34 cellular contexts compared by ENCODE assay signal in the genomic region with DNA sequence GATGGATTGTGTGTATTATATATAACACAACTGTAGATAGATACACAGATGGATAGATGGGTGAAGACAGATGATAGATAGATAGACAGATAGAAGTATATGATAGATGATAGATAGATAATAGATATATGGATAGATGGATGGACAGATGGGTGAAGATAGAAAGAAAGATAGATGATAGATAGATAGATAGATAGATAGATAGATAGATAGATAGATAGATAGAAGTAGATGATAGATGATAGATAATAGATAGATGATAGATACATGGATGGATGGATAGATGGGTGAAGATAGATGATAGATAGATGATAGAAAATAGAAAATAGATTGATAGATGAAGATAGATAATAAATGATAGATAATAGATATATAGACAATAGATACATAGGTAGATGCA.
DNase-seq lines count a peak whose midpoint lies in the region; ATAC-seq, FAIRE-seq and TF ChIP-seq lines count a peak whose summit lies in the region.
"Had no signal": no experiment of that assay in that cellular context is flagged by ENCODE, and none has a peak within 500 bp of the region (broad histone marks: within the 10 kb centered on the region; RNA-seq: fewer than 3 reads in every experiment).

No MANE protein-coding gene starts in this region.

- dilution Hi-C loops in mammary epithelial cell (cut with HindIII; ENCODE audit: low sequenced_read_pairs), result no loop called here

- BruUV-seq in K562 (replicated peaks; lab: Mats Ljungman, UMichigan), result no TSS peak
- no TSS peak for BruUV-seq in mammary epithelial cell (replicated peaks; lab: Mats Ljungman, UMichigan)

- H3K27ac Mint-ChIP-seq in activated T-cell treated with anti-CD3 and anti-CD28 coated beads, Interleukin-2, amount 50 U/mL, for 72 hours, result peak overlapping the region; percentile 64
- no peak overlapping the region for H3K27ac Mint-ChIP-seq in activated T-cell treated with anti-CD3 and anti-CD28 coated beads, Interleukin-2, amount 50 U/mL, for 24 hours
- no peak overlapping the region for H3K27ac Mint-ChIP-seq in osteocyte (ENCODE audit: unreplicated experiment)
- H3K27ac Mint-ChIP-seq: B cell; CD4-positive, alpha-beta memory T cell; CD4-positive, alpha-beta T cell; CD4-positive, CD25-positive, alpha-beta regulatory T cell; CD8-positive, alpha-beta T cell had no signal

- TF ChIP-seq EP300 in K562 (IDR thresholded peaks at IDR 0.05; ENCODE audit: low read length), result no peak

- no peak overlapping the region for H3K4me3 Mint-ChIP-seq in activated T-cell treated with anti-CD3 and anti-CD28 coated beads, Interleukin-2, amount 50 U/mL, for 72 hours
- no peak overlapping the region for H3K4me3 Mint-ChIP-seq in activated T-cell treated with anti-CD3 and anti-CD28 coated beads, Interleukin-2, amount 50 U/mL, for 24 hours
- no peak overlapping the region for H3K4me3 Mint-ChIP-seq in osteocyte (ENCODE audit: unreplicated experiment)
- H3K4me3 Mint-ChIP-seq: B cell; CD14-positive monocyte; CD4-positive, alpha-beta memory T cell; CD4-positive, alpha-beta T cell; CD8-positive, alpha-beta memory T cell; CD8-positive, alpha-beta T cell had no signal

- H4K20me1 ChIP-seq in K562 (replicated peaks; ENCODE audit: control insufficient read depth, insufficient read depth, low read length) (0 out of 2 replicates have a peak, but pooled peaks cover 3% of the 10 kb centered on the region), mammary epithelial cell (ENCODE audit: insufficient read depth, low read length) (no peaks in the 10 kb centered on the region)
- H4K20me1 ChIP-seq: BLaER1; BLaER1 treated with 17β-estradiol and CSF1 and Interleukin-3, amounts not matched to agents 10 nM and 100 nM had no signal

- H3K36me3 ChIP-seq in HEK293 (ENCODE audit: control insufficient read depth in 2 of 2, insufficient read depth in 1 of 2, low read length in 2 of 2) (no peaks in the 10 kb centered on the region), K562 (ENCODE audit: control insufficient read depth, insufficient read depth, low read length) (no peaks in the 10 kb centered on the region), mammary epithelial cell (ENCODE audit: insufficient read depth, low read length) (no peaks in the 10 kb centered on the region)
- H3K36me3 ChIP-seq: BE2C; BLaER1; BLaER1 treated with 17β-estradiol and CSF1 and Interleukin-3, amounts not matched to agents 10 nM and 100 nM had no signal

- H3K4me1 ChIP-seq in HEK293 (ENCODE audit: control insufficient read depth, insufficient read depth, low read length) (no peaks in the 10 kb centered on the region), K562 (replicated peaks in 1 of 2; ENCODE audit: control insufficient read depth in 2 of 2, insufficient read depth in 2 of 2, low read length in 2 of 2) (no peaks in the 10 kb centered on the region), mammary epithelial cell (ENCODE audit: insufficient read depth, low read length) (no peaks in the 10 kb centered on the region)
- H3K4me1 ChIP-seq: BE2C, Caco-2 had no signal

- H3K4me3 ChIP-seq in HEK293 (ENCODE audit: low read depth, low read length) (no peak overlapping the region), K562 (no peak overlapping the region), mammary epithelial cell (replicated peaks in 1 of 3; ENCODE audit: insufficient read depth in 1 of 3, low read depth in 2 of 3, low read length in 3 of 3) (no peak overlapping the region)
- H3K4me3 ChIP-seq: A549; BLaER1; BLaER1 treated with 17β-estradiol and CSF1 and Interleukin-3, amounts not matched to agents 10 nM and 100 nM had no signal

- TF ChIP-seq CTCF in HEK293 (tag by site-specific recombination; IDR thresholded peaks at IDR 0.05) (no peak), K562 (IDR thresholded peaks at IDR 0.05 in 2 of 3, conservative IDR thresholded peaks at IDR 0.05 in 1 of 3; ENCODE audit: insufficient read depth in 2 of 3, low read depth in 1 of 3, low read length in 3 of 3) (no peak), mammary epithelial cell (conservative IDR thresholded peaks at IDR 0.05 in 1 of 2, IDR thresholded peaks at IDR 0.05 in 1 of 2; ENCODE audit: extremely low read depth in 1 of 2, insufficient read depth in 1 of 2, low read depth in 1 of 2, low read length in 2 of 2) (no peak), osteocyte (IDR thresholded peaks at IDR 0.05) (no peak)

- H3K4me2 ChIP-seq in K562 (ENCODE audit: insufficient read depth, low read length) (no peak overlapping the region), mammary epithelial cell (ENCODE audit: insufficient read depth, low read depth, low read length) (no peak overlapping the region)
- H3K4me2 ChIP-seq: A549 had no signal

- intact Hi-C loops in K562 (cut with micrococcal nuclease) (no loop called here), mammary epithelial cell (cut with micrococcal nuclease) (no loop called here)

- POLR2A ChIA-PET in HEK293 (lab: Yijun Ruan, JAX) (no interaction called here), K562 (lab: Yijun Ruan, JAX) (interaction anchor here (0.6 kb wide), 1 partner anchor 235 kb away, joined by 3 read pairs; no protein-coding TSS in a partner anchor)

- H3K27me3 ChIP-seq in K562 (ENCODE audit: control insufficient read depth in 2 of 2, insufficient read depth in 2 of 2, low read length in 2 of 2) (peaks cover 0 to 4% of the 10 kb centered on the region in 2 experiments; a peak in 2 of 5 replicates), mammary epithelial cell (ENCODE audit: insufficient read depth, low read length) (no peaks in the 10 kb centered on the region)
- H3K27me3 ChIP-seq: BLaER1; BLaER1 treated with 17β-estradiol and CSF1 and Interleukin-3, amounts not matched to agents 10 nM and 100 nM had no signal

- ATAC-seq in activated T-cell treated with anti-CD3 and anti-CD28 coated beads, Interleukin-2, amount 50 U/mL, for 72 hours (replicated peaks in 1 of 2), result no peak
- ATAC-seq in K562, result no peak
- ATAC-seq: A549; CD8-positive, alpha-beta T cell had no signal

- no peaks in the 10 kb centered on the region for H3K9me3 Mint-ChIP-seq in activated T-cell treated with anti-CD3 and anti-CD28 coated beads, Interleukin-2, amount 50 U/mL, for 72 hours
- no peaks in the 10 kb centered on the region for H3K9me3 Mint-ChIP-seq in activated T-cell treated with anti-CD3 and anti-CD28 coated beads, Interleukin-2, amount 50 U/mL, for 24 hours
- H3K9me3 Mint-ChIP-seq in osteocyte (ENCODE audit: unreplicated experiment), result peaks cover 2% of the 10 kb centered on the region
- H3K9me3 Mint-ChIP-seq: CD4-positive, alpha-beta memory T cell; CD4-positive, alpha-beta T cell; CD8-positive, alpha-beta memory T cell; CD8-positive, alpha-beta T cell had no signal

- H3K9me1 ChIP-seq in K562 (ENCODE audit: control insufficient read depth, insufficient read depth, low read length), result no peaks in the 10 kb centered on the region

- in situ Hi-C loops in K562 (cut with MboI) (no loop called here), mammary epithelial cell (cut with MboI; ENCODE audit: low sequenced_read_pairs in 2 of 2) (no loop called here)

- H3K9me3 ChIP-seq in HEK293 (ENCODE audit: control insufficient read depth, insufficient read depth, low read depth, low read length), result no peaks in the 10 kb centered on the region
- H3K9me3 ChIP-seq in K562 (replicated peaks; ENCODE audit: control insufficient read depth, insufficient read depth, low read depth, low read length), result no peaks in the 10 kb centered on the region
- no peaks in the 10 kb centered on the region for H3K9me3 ChIP-seq in mammary epithelial cell (replicated peaks; ENCODE audit: insufficient read depth, low read length)
- H3K9me3 ChIP-seq: A549; BE2C; BLaER1; BLaER1 treated with 17β-estradiol and CSF1 and Interleukin-3, amounts not matched to agents 10 nM and 100 nM; Caco-2 had no signal

- H3K4me1 Mint-ChIP-seq in activated T-cell treated with anti-CD3 and anti-CD28 coated beads, Interleukin-2, amount 50 U/mL, for 72 hours (ENCODE audit: low read depth), result peaks cover 7% of the 10 kb centered on the region
- no peaks in the 10 kb centered on the region for H3K4me1 Mint-ChIP-seq in activated T-cell treated with anti-CD3 and anti-CD28 coated beads, Interleukin-2, amount 50 U/mL, for 24 hours (ENCODE audit: low read depth)
- peaks cover 35% of the 10 kb centered on the region for H3K4me1 Mint-ChIP-seq in osteocyte (ENCODE audit: unreplicated experiment)
- H3K4me1 Mint-ChIP-seq: CD14-positive monocyte; CD4-positive, alpha-beta memory T cell; CD8-positive, alpha-beta memory T cell had no signal

- H3K36me3 Mint-ChIP-seq in activated T-cell treated with anti-CD3 and anti-CD28 coated beads, Interleukin-2, amount 50 U/mL, for 72 hours (ENCODE audit: insufficient read depth in 2 of 2), result no peaks in the 10 kb centered on the region
- H3K36me3 Mint-ChIP-seq in activated T-cell treated with anti-CD3 and anti-CD28 coated beads, Interleukin-2, amount 50 U/mL, for 24 hours (ENCODE audit: low read depth), result no peaks in the 10 kb centered on the region
- no peaks in the 10 kb centered on the region for H3K36me3 Mint-ChIP-seq in osteocyte (ENCODE audit: unreplicated experiment)
- H3K36me3 Mint-ChIP-seq: CD14-positive monocyte; CD4-positive, alpha-beta memory T cell; CD4-positive, CD25-positive, alpha-beta regulatory T cell; CD8-positive, alpha-beta memory T cell; CD8-positive, alpha-beta T cell had no signal

- DNase-seq in activated T-cell treated with anti-CD3 and anti-CD28 coated beads, Interleukin-2, amount 50 U/mL, for 72 hours, result no peak
- no peak for DNase-seq in activated T-cell treated with anti-CD3 and anti-CD28 coated beads, Interleukin-2, amount 50 U/mL, for 24 hours
- DNase-seq in K562 (ENCODE audit: extremely low read depth in 1 of 4, low spot score in 3 of 4), result no peak
- DNase-seq in mammary epithelial cell, result no peak
- DNase-seq in osteocyte (ENCODE audit: extremely low spot score, unreplicated experiment), result no peak
- DNase-seq: 8988T; ACHN; AML-193; BE2C; C1 segment of cervical spinal cord; Caco-2; Calu3; CD4-positive, alpha-beta memory T cell; CD4-positive, alpha-beta T cell; CD4-positive, CD25-positive, alpha-beta regulatory T cell; CD8-positive, alpha-beta memory T cell; CD8-positive, alpha-beta T cell; COR-L47; DMS 273 treated with DMSO at 0.1 percent for 48 hours; DMS153; DMS53; DMS79; DMS79 treated with DMSO at 0.1 percent for 48 hours; DND-41 had no signal

- H3K79me2 ChIP-seq in K562 (ENCODE audit: control insufficient read depth, insufficient read depth, low read length) (no peaks in the 10 kb centered on the region), mammary epithelial cell (ENCODE audit: insufficient read depth, low read length) (no peaks in the 10 kb centered on the region)

- CTCF ChIA-PET in HEK293 (lab: Yijun Ruan, JAX), result interaction anchor here (0.6 kb wide), 2 partner anchors 36 to 336 kb away, joined by 3 read pairs; no protein-coding TSS in a partner anchor
- CTCF ChIA-PET in K562 (lab: Yijun Ruan, JAX; ENCODE audit: low intra/inter-chr PET ratio), result no interaction called here
- CTCF ChIA-PET in mammary epithelial cell (lab: Charles Lee; ENCODE audit: low non-redundant PET), result no interaction called here

- no peak overlapping the region for H2AFZ ChIP-seq in K562 (ENCODE audit: low read depth, low read length)
- H2AFZ ChIP-seq in mammary epithelial cell (ENCODE audit: low read depth, low read length), result no peak overlapping the region

- no peak for FAIRE-seq in K562 (lab: Jason Lieb, UNC)
- FAIRE-seq: A204.1, A549, D721Med had no signal

- peaks cover 47% of the 10 kb centered on the region for H3K27me3 Mint-ChIP-seq in activated T-cell treated with anti-CD3 and anti-CD28 coated beads, Interleukin-2, amount 50 U/mL, for 72 hours (ENCODE audit: low read depth)
- peaks cover 41% of the 10 kb centered on the region for H3K27me3 Mint-ChIP-seq in activated T-cell treated with anti-CD3 and anti-CD28 coated beads, Interleukin-2, amount 50 U/mL, for 24 hours
- H3K27me3 Mint-ChIP-seq in osteocyte (ENCODE audit: unreplicated experiment), result no peaks in the 10 kb centered on the region

- H3K27ac ChIP-seq in HEK293 (ENCODE audit: extremely low read depth, low read depth, low read length) (no peak overlapping the region), K562 (ENCODE audit: extremely low read depth, low read depth, low read length) (no peak overlapping the region), mammary epithelial cell (ENCODE audit: insufficient read depth, low read depth, low read length) (no peak overlapping the region)
- H3K27ac ChIP-seq: 22Rv1; BLaER1; BLaER1 treated with 17β-estradiol and CSF1 and Interleukin-3, amounts not matched to agents 10 nM and 100 nM; C4-2B had no signal

- TF ChIP-seq POLR2A in K562 (conservative IDR thresholded peaks at IDR 0.05), result no peak

- no peak for TF ChIP-seq RAD21 in K562 (CRISPR knock-in tag; conservative IDR thresholded peaks at IDR 0.05 in 1 of 2, IDR thresholded peaks at IDR 0.05 in 1 of 2)

- H3K9ac ChIP-seq in K562 (ENCODE audit: insufficient read depth in 1 of 2, low read depth in 2 of 2, low read length in 2 of 2) (no peak overlapping the region), mammary epithelial cell (ENCODE audit: insufficient read depth, low read length) (no peak overlapping the region)
- H3K9ac ChIP-seq: BLaER1; BLaER1 treated with 17β-estradiol and CSF1 and Interleukin-3, amounts not matched to agents 10 nM and 100 nM had no signal
